Comparison of ENCODE assay signal across 9 cellular contexts in genomic region chr9:73154271-73154670, GRCh38. TPM values are rescaled to one million over a fixed set of nuclear protein-coding genes. Genes with fewer than 3 reads are reported as not detected.
DNase-seq lines count a peak whose midpoint lies in the region; ATAC-seq and TF ChIP-seq lines count a peak whose summit lies in the region.
"Had no signal": no experiment of that assay in that cellular context is flagged by ENCODE, and none has a peak within 500 bp of the region (broad histone marks: within the 10 kb centered on the region; RNA-seq: fewer than 3 reads in every experiment).

No MANE protein-coding gene starts in this region.

- H3K4me1 Mint-ChIP-seq in chondrocyte (ENCODE audit: low read depth), result peaks cover 76% of the 10 kb centered on the region
- peaks cover 53 to 70% of the 10 kb centered on the region in 2 donors for H3K4me1 Mint-ChIP-seq in natural killer cell treated with Interleukin-12 subunit alpha and Interleukin-12 subunit beta and Interleukin-15 and Interleukin-18, amount 100 ng/mL, for 72 hours (ENCODE audit: low read depth in 2 of 2)

- peak overlapping the region; percentile 76 for H3K9ac ChIP-seq in Loucy (ENCODE audit: low read depth, low read length, poor library complexity, severe bottlenecking)

- peak overlapping the region; percentile 82 for H3K4me2 ChIP-seq in Loucy (ENCODE audit: low read depth, low read length, poor library complexity, severe bottlenecking)

- H3K36me3 Mint-ChIP-seq in chondrocyte (ENCODE audit: low read depth), result peaks cover 19% of the 10 kb centered on the region
- no peaks in the 10 kb centered on the region for H3K36me3 Mint-ChIP-seq in natural killer cell treated with Interleukin-12 subunit alpha and Interleukin-12 subunit beta and Interleukin-15 and Interleukin-18, amount 100 ng/mL, for 72 hours

- H2AFZ ChIP-seq in Loucy (ENCODE audit: low read length), result no peak overlapping the region

- H3K4me1 ChIP-seq in Loucy (ENCODE audit: insufficient read depth, low read length, poor library complexity, severe bottlenecking), result peaks cover 85% of the 10 kb centered on the region
- peaks cover 40% of the 10 kb centered on the region for H3K4me1 ChIP-seq in SJCRH30

- H3K4me3 ChIP-seq in AG09309 (ENCODE audit: control insufficient read depth, low read depth, low read length) (peak overlapping the region; percentile 62), Loucy (ENCODE audit: low read length, poor library complexity, severe bottlenecking) (peak overlapping the region; percentile 75), SJCRH30 (no peak overlapping the region)

- H3K27me3 ChIP-seq in Loucy (ENCODE audit: insufficient read depth, low read length, poor library complexity, severe bottlenecking) (no peaks in the 10 kb centered on the region), SJCRH30 (no peaks in the 10 kb centered on the region)

- H3K79me2 ChIP-seq in Loucy (ENCODE audit: insufficient read depth, low read length), result peaks cover 72% of the 10 kb centered on the region

- peak overlapping the region; percentile 78 for H3K4me3 Mint-ChIP-seq in chondrocyte (ENCODE audit: unreplicated experiment)
- H3K4me3 Mint-ChIP-seq in natural killer cell treated with Interleukin-12 subunit alpha and Interleukin-12 subunit beta and Interleukin-15 and Interleukin-18, amount 100 ng/mL, for 72 hours, result peak overlapping the region; percentile 96

- DNase-seq in AG09309 (ENCODE audit: low read depth) (no peak), chondrocyte (ENCODE audit: low spot score) (no peak), SJCRH30 (no peak), NCI-H2171 treated with DMSO at 0.1 percent for 48 hours (lab: John Stamatoyannopoulos, UW) (no peak)
- DNase-seq in natural killer cell treated with Interleukin-12 subunit alpha and Interleukin-12 subunit beta and Interleukin-15 and Interleukin-18, amount 100 ng/mL, for 72 hours (ENCODE audit: low spot score), result no peak
- DNase-seq: NCI-H510A had no signal

- no peaks in the 10 kb centered on the region for H3K9me3 Mint-ChIP-seq in chondrocyte (ENCODE audit: low read depth)
- H3K9me3 Mint-ChIP-seq in natural killer cell treated with Interleukin-12 subunit alpha and Interleukin-12 subunit beta and Interleukin-15 and Interleukin-18, amount 100 ng/mL, for 72 hours, result no peaks in the 10 kb centered on the region

- no peak overlapping the region for H3K27ac ChIP-seq in SJCRH30

- no peaks in the 10 kb centered on the region for H3K9me2 ChIP-seq in Loucy (replicated peaks; ENCODE audit: low read depth, low read length)

- no peaks in the 10 kb centered on the region for H3K9me3 ChIP-seq in Loucy (ENCODE audit: insufficient read depth, low read depth, low read length)
- H3K9me3 ChIP-seq in SJCRH30 (replicated peaks), result no peaks in the 10 kb centered on the region

- H3K36me3 ChIP-seq in Loucy (ENCODE audit: insufficient read depth, low read length), result peaks cover 8% of the 10 kb centered on the region
- H3K36me3 ChIP-seq in SJCRH30, result peaks cover 1% of the 10 kb centered on the region

- H3K27me3 Mint-ChIP-seq in chondrocyte (ENCODE audit: low read depth), result no peaks in the 10 kb centered on the region
- no peaks in the 10 kb centered on the region for H3K27me3 Mint-ChIP-seq in natural killer cell treated with Interleukin-12 subunit alpha and Interleukin-12 subunit beta and Interleukin-15 and Interleukin-18, amount 100 ng/mL, for 72 hours

- no peaks in the 10 kb centered on the region for H4K20me1 ChIP-seq in Loucy (ENCODE audit: insufficient read depth, low read length, poor library complexity, severe bottlenecking)

- peak overlapping the region; percentile 79 for H3K27ac Mint-ChIP-seq in chondrocyte (ENCODE audit: unreplicated experiment)
- peak overlapping the region; percentile 94 to 100 for H3K27ac Mint-ChIP-seq in natural killer cell treated with Interleukin-12 subunit alpha and Interleukin-12 subunit beta and Interleukin-15 and Interleukin-18, amount 100 ng/mL, for 72 hours

- ATAC-seq in natural killer cell treated with Interleukin-12 subunit alpha and Interleukin-12 subunit beta and Interleukin-15 and Interleukin-18, amount 100 ng/mL, for 72 hours, result no peak
- ATAC-seq in GM19463 (IDR thresholded peaks at IDR 0.05; ENCODE audit: unreplicated experiment), result no peak
- no peak for ATAC-seq in GM21390 (IDR thresholded peaks at IDR 0.05; ENCODE audit: unreplicated experiment)

- TF ChIP-seq CTCF in AG09309 (IDR thresholded peaks at IDR 0.05; ENCODE audit: control insufficient read depth, insufficient read depth, low read depth, low read length, missing control alignments), result no peak
- no peak for TF ChIP-seq CTCF in Loucy (conservative IDR thresholded peaks at IDR 0.05; ENCODE audit: low read length)
- no peak for TF ChIP-seq CTCF in chondrocyte (IDR thresholded peaks at IDR 0.05)

- peaks cover 7% of the 10 kb centered on the region; the same call in 1 of the 2 replicates for H3F3A ChIP-seq in Loucy (ENCODE audit: low read depth)

RNA-seq across cellular contexts. Expression of gene ANXA1, which starts 2.6 kb away (rescaled TPM):
- total RNA-seq in chondrocyte, result 294 to 376 TPM (median 369 TPM) in 3 replicates
- 10 to 100 TPM; 26.4 to 37.0 TPM for total RNA-seq in natural killer cell treated with Interleukin-12 subunit alpha and Interleukin-12 subunit beta and Interleukin-15 and Interleukin-18, amount 100 ng/mL, for 72 hours
- total RNA-seq in SJCRH30 (2014; rRNA removed; shearing (Covaris generic)), result 28.1 and 34.4 TPM in 2 replicates
